In genomic region chr1:109283748-109284600, GRCh38 we compare ENCODE assay signal across 1 cellular context.
A peak's percentile ranks its signal among the peaks of the same experiment; 100 is the strongest.
TF ChIP-seq lines count a peak whose summit lies in the region.

No MANE protein-coding gene starts in this region.

TF ChIP-seq in K562, 482 proteins besides CTCF, POLR2A, EP300 and RAD21 (continued from another document):
- TF ChIP-seq CUX1 (CRISPR knock-in tag; IDR thresholded peaks at IDR 0.05) (no peak; the same call in 1 of the 2 replicates), KLF13 (tag; IDR thresholded peaks at IDR 0.05; ENCODE audit: borderline replicate concordance, low read depth) (no peak), E2F6 (IDR thresholded peaks at IDR 0.05; ENCODE audit: borderline replicate concordance in 1 of 2, extremely low read depth in 1 of 2, insufficient read depth in 1 of 2, insufficient read length in 1 of 2, low read depth in 1 of 2, low read length in 1 of 2, poor library complexity in 1 of 2, severe bottlenecking in 1 of 2) (no peak), ZSCAN29 (IDR thresholded peaks at IDR 0.05) (no peak; the same call in 1 of the 2 replicates), PHTF2 (CRISPR knock-in tag; IDR thresholded peaks at IDR 0.05) (no peak), ZBTB17 (CRISPR knock-in tag; IDR thresholded peaks at IDR 0.05) (0 out of 2 replicates have a peak, but pooled peaks have one; percentile 20), ZNF354B (CRISPR knock-in tag; IDR thresholded peaks at IDR 0.05) (no peak), RNF2 (IDR thresholded peaks at IDR 0.05) (no peak), ZNF143 (CRISPR knock-in tag; IDR thresholded peaks at IDR 0.05) (0 out of 2 replicates have a peak, but pooled peaks have one; percentile 11), SMARCC2 (IDR thresholded peaks at IDR 0.05; ENCODE audit: low read depth) (0 out of 2 replicates have a peak, but pooled peaks have one; percentile 65), ZNF740 (CRISPR knock-in tag; IDR thresholded peaks at IDR 0.05) (no peak), ZNF740 (tag; IDR thresholded peaks at IDR 0.05) (peak in 1 of 2 experiments; percentile 52; a peak in 1 of 4 replicates), RERE (CRISPR knock-in tag; IDR thresholded peaks at IDR 0.05; ENCODE audit: borderline replicate concordance) (no peak), ZBTB1 (CRISPR knock-in tag; IDR thresholded peaks at IDR 0.05; ENCODE audit: borderline replicate concordance, low read depth) (no peak), ZNF124 (CRISPR knock-in tag; IDR thresholded peaks at IDR 0.05) (no peak), ZNF77 (CRISPR knock-in tag; IDR thresholded peaks at IDR 0.05) (no peak), FOXM1 (IDR thresholded peaks at IDR 0.05; ENCODE audit: low read depth) (no peak), FOXM1 (CRISPR knock-in tag; IDR thresholded peaks at IDR 0.05; ENCODE audit: low read depth) (no peak), NR3C1 (CRISPR knock-in tag; IDR thresholded peaks at IDR 0.05) (0 out of 2 replicates have a peak, but pooled peaks have one; percentile 2)
